15 cellular contexts compared by ENCODE assay signal in the genomic region with DNA sequence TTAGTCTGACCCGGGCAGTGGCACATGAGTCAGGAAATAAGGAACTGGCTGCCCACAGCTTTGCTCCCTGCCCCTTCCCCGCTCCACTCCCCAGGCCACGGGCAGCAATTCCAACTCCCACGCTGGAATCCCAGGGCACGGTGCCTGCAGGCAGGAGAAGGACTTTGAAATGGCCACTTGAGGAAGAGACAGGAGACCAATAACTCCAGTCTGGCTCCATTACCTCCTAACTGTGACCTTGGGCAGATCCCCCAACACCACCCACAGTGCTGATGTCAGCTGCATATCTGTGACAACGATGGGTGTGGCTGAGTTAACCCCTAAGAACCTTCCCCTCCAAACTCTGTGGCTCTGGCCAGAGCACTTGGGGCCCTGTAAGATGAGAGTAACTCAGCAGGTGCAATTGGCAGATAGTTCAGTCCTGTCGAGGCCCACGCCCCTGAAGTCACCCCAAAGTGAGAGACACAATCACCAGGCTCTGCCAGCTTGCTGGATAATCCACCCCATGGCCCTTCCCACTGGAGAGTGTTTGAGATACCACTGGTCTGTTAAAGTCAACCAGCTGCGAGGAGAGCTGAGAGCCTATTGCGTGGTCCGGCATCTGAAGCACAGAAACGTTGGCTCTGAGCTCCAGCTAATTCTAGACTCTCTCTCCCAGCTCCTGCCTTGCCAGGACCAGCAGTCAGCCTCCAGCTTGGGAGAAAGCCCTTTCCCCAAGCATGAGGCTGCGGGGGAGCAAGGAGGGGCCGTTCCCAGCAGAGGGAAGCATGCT.
DNase-seq lines count a peak whose midpoint lies in the region; ATAC-seq and TF ChIP-seq lines count a peak whose summit lies in the region.
"Had no signal": no experiment of that assay in that cellular context is flagged by ENCODE, and none has a peak within 500 bp of the region (broad histone marks: within the 10 kb centered on the region; RNA-seq: fewer than 3 reads in every experiment).

No MANE protein-coding gene starts in this region.

- no peak overlapping the region for H3K4me3 ChIP-seq in MG63
- no peak overlapping the region for H3K4me3 ChIP-seq in esophagus (ENCODE audit: low read depth in 1 of 2, low read length in 2 of 2)
- H3K4me3 ChIP-seq in lower lobe of right lung, result no peak overlapping the region
- no peak overlapping the region for H3K4me3 ChIP-seq in subcutaneous abdominal adipose tissue (ENCODE audit: low read depth in 1 of 5, low read length in 5 of 5)
- H3K4me3 ChIP-seq in H7 (ENCODE audit: insufficient read depth, low read depth, low read length), result no peak overlapping the region

- peak; percentile 21 for DNase-seq in MG63
- peak; percentile 68 for DNase-seq in lower lobe of right lung
- DNase-seq in H7, result no peak
- no peak for DNase-seq in SIG-M5 (lab: John Stamatoyannopoulos, UW)
- DNase-seq in SK-N-DZ (ENCODE audit: low spot score), result no peak
- DNase-seq: CD4-positive, CD25-positive, alpha-beta regulatory T cell; effector memory CD4-positive, alpha-beta T cell; NCI-H2029 treated with DMSO at 0.1 percent for 48 hours; stimulated activated CD4-positive, alpha-beta T cell treated with anti-CD3 and anti-CD28 coated beads, Interleukin-15, amount 100 ng/mL, for 24 hours; stimulated activated CD8-positive, alpha-beta memory T cell treated with anti-CD3 and anti-CD28 coated beads, Interleukin-4, amount 100 ng/mL, for 48 hours; T-helper 2 cell had no signal

- peak; percentile 62 to 64 for ATAC-seq in lower lobe of right lung
- ATAC-seq in HG03196 (IDR thresholded peaks at IDR 0.05; ENCODE audit: unreplicated experiment), result no peak
- ATAC-seq: natural killer cell treated with Interleukin-12 subunit alpha and Interleukin-12 subunit beta and Interleukin-15 and Interleukin-18, amount 100 ng/mL, for 72 hours had no signal

- H3K4me1 ChIP-seq in esophagus (ENCODE audit: control insufficient read depth in 2 of 2, insufficient read depth in 2 of 2, low read length in 1 of 2) (peaks cover 7 to 14% of the 10 kb centered on the region in 2 donors), lower lobe of right lung (peaks cover 61% of the 10 kb centered on the region), subcutaneous abdominal adipose tissue (ENCODE audit: control insufficient read depth in 5 of 5, insufficient read depth in 5 of 5, low read length in 5 of 5) (peaks cover 5 to 82% (median 68%) of the 10 kb centered on the region in 5 donors)

- H3K9me3 ChIP-seq in MG63 (no peaks in the 10 kb centered on the region), esophagus (ENCODE audit: control insufficient read depth in 2 of 2, insufficient read depth in 1 of 2, low read depth in 1 of 2, low read length in 1 of 2) (no peaks in the 10 kb centered on the region), lower lobe of right lung (no peaks in the 10 kb centered on the region), subcutaneous abdominal adipose tissue (ENCODE audit: control insufficient read depth in 5 of 5, low read length in 5 of 5) (no peaks in the 10 kb centered on the region)

- H3K27me3 ChIP-seq in MG63, result no peaks in the 10 kb centered on the region
- no peaks in the 10 kb centered on the region for H3K27me3 ChIP-seq in esophagus (ENCODE audit: control insufficient read depth in 1 of 2, insufficient read depth in 2 of 2, low read length in 2 of 2)
- no peaks in the 10 kb centered on the region for H3K27me3 ChIP-seq in lower lobe of right lung (ENCODE audit: low read depth)
- no peaks in the 10 kb centered on the region for H3K27me3 ChIP-seq in subcutaneous abdominal adipose tissue (ENCODE audit: control insufficient read depth in 5 of 5, insufficient read depth in 4 of 5, low read length in 5 of 5)
- H3K27me3 ChIP-seq in H7 (ENCODE audit: control insufficient read depth, insufficient read depth, low read length), result no peaks in the 10 kb centered on the region

- TF ChIP-seq CTCF in lower lobe of right lung (IDR thresholded peaks at IDR 0.05), result no peak

- H3K27ac ChIP-seq in esophagus (ENCODE audit: low read depth in 2 of 2, low read length in 1 of 2) (peak overlapping the region; percentile 50 to 63), lower lobe of right lung (peak overlapping the region; percentile 77), subcutaneous abdominal adipose tissue (ENCODE audit: low read depth, low read length) (peak overlapping the region; percentile 84)

- intact Hi-C loops in lower lobe of right lung (cut with DNase I), result no loop called here

- WGBS in esophagus, 2 donors, result 46 to 51% methylated on average over 14 of the region's 14 CpGs

- peak overlapping the region in 2 of 5 donors; percentile 23 to 38 for H3K9ac ChIP-seq in subcutaneous abdominal adipose tissue (ENCODE audit: low read length in 5 of 5)

- peaks cover 10% of the 10 kb centered on the region; the same call in 1 of the 2 replicates for H3K36me3 ChIP-seq in MG63
- H3K36me3 ChIP-seq in esophagus (ENCODE audit: control insufficient read depth in 2 of 2, insufficient read depth in 2 of 2, low read length in 1 of 2), result peaks cover 0 to 14% of the 10 kb centered on the region in 2 donors
- H3K36me3 ChIP-seq in lower lobe of right lung, result peaks cover 88% of the 10 kb centered on the region
- H3K36me3 ChIP-seq in subcutaneous abdominal adipose tissue (ENCODE audit: control insufficient read depth in 5 of 5, insufficient read depth in 5 of 5, low read length in 5 of 5), result peaks cover 0 to 99% (median 96%) of the 10 kb centered on the region in 5 donors
- H3K36me3 ChIP-seq in H7 (replicated peaks; ENCODE audit: control insufficient read depth, insufficient read depth, low read length), result no peaks in the 10 kb centered on the region; the same call in 1 of the 2 replicates

Comparison
In these comparisons a context has a peak if more than half of its experiments do, and no peak if none do; other contexts are left out.
1. DNase-seq: peak in MG63 (single experiment) and lower lobe of right lung (single experiment); none in H7 (single experiment), SIG-M5 (single experiment) and SK-N-DZ (single experiment).
2. Peak in every context shown above with its lines, with median percentiles within 50 percentile points of each other: H3K27ac ChIP-seq.